Comparison of ENCODE assay signal across 21 cellular contexts in the genomic region with DNA sequence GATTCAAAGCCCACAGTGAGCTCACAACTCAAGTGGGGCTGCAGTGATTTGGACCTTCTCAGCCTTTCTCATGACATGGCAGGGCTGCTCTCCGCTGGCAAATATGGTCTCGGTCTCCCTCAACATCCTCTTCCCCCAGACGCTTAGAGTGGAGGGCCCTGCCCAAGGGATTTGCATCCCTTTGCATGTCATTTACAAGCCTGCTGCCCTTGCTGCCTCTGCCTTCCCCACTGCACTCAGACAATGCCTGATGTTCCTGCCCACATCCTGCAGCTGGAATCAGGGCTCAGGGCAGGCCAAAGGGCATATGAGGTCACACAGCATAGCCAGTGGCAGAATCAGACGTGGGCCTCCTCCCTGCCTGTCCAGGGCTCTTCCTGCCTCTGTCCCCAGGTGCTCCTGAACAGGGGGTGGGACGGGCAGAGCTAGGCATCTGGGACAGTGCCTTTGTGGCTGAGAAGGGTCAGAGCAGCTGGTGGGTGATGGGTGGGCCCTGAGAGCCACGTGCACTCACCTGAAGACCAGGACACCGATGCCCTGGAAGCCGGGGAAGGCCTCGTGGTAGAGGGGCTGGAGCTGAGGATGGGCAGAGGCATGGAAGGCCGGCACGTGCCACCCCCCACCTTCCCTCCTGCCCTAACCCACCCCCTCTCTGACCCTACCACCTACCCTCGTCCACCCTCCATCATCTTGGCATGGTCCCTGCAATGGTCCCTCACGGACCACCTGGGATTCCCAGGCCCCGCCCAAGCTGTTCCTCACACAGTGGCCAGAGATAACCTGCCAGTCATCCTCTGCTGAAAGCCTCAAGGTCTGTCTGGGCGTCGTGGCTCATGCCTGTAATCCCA. TPM values are rescaled to one million over a fixed set of nuclear protein-coding genes. Genes with fewer than 3 reads are reported as not detected.
DNase-seq lines count a peak whose midpoint lies in the region; ATAC-seq, FAIRE-seq and TF ChIP-seq lines count a peak whose summit lies in the region.
"Had no signal": no experiment of that assay in that cellular context is flagged by ENCODE, and none has a peak within 500 bp of the region (broad histone marks: within the 10 kb centered on the region; RNA-seq: fewer than 3 reads in every experiment).

No MANE protein-coding gene starts in this region.

- intact Hi-C loops in left cardiac atrium (cut with DNase I), result no loop called here
- intact Hi-C loops in kidney (cut with DNase I), result no loop called here
- intact Hi-C loops in mammary epithelial cell (cut with micrococcal nuclease), result no loop called here

- H4K20me1 ChIP-seq in mammary epithelial cell (ENCODE audit: insufficient read depth, low read length), result no peaks in the 10 kb centered on the region

- H3K4me3 ChIP-seq in right atrium auricular region (no peak overlapping the region), kidney (ENCODE audit: low read length in 2 of 2) (no peak overlapping the region), mammary epithelial cell (replicated peaks in 1 of 3; ENCODE audit: insufficient read depth in 1 of 3, low read depth in 2 of 3, low read length in 3 of 3) (no peak overlapping the region)
- H3K4me3 ChIP-seq: lung, upper lobe of left lung had no signal

- no peak overlapping the region for H3K27ac ChIP-seq in right atrium auricular region
- no peak overlapping the region for H3K27ac ChIP-seq in kidney (ENCODE audit: low read depth in 2 of 2, low read length in 2 of 2)
- H3K27ac ChIP-seq in mammary epithelial cell (ENCODE audit: insufficient read depth, low read depth, low read length), result no peak overlapping the region
- H3K27ac ChIP-seq: upper lobe of left lung had no signal

- H3K4me1 ChIP-seq in right atrium auricular region, result no peaks in the 10 kb centered on the region
- H3K4me1 ChIP-seq in kidney (ENCODE audit: control insufficient read depth in 1 of 2, insufficient read depth in 1 of 2, low read depth in 1 of 2, low read length in 2 of 2), result no peaks in the 10 kb centered on the region
- H3K4me1 ChIP-seq in mammary epithelial cell (ENCODE audit: insufficient read depth, low read length), result no peaks in the 10 kb centered on the region

- no peaks in the 10 kb centered on the region for H3K36me3 ChIP-seq in right atrium auricular region
- H3K36me3 ChIP-seq in kidney (ENCODE audit: control insufficient read depth in 1 of 2, insufficient read depth in 2 of 2, low read length in 2 of 2), result no peaks in the 10 kb centered on the region
- no peaks in the 10 kb centered on the region for H3K36me3 ChIP-seq in mammary epithelial cell (ENCODE audit: insufficient read depth, low read length)
- H3K36me3 ChIP-seq: upper lobe of left lung had no signal

- no peaks in the 10 kb centered on the region for H3K27me3 ChIP-seq in right atrium auricular region
- peaks cover 4% of the 10 kb centered on the region for H3K27me3 ChIP-seq in mammary epithelial cell (ENCODE audit: insufficient read depth, low read length)
- H3K27me3 ChIP-seq: upper lobe of left lung had no signal

- H2AFZ ChIP-seq in mammary epithelial cell (ENCODE audit: low read depth, low read length), result no peak overlapping the region

- in situ Hi-C loops in mammary epithelial cell (cut with MboI; ENCODE audit: low sequenced_read_pairs in 2 of 2), result loop anchor here in 1 of 2 donors (5.0 kb wide), 1 partner anchor 87 kb away; no protein-coding TSS in a partner anchor

- DNase-seq in left cardiac atrium, result peak; percentile 12
- DNase-seq in right atrium auricular region (ENCODE audit: low spot score), result no peak
- DNase-seq in RPMI8226, result peak; percentile 61
- peak; percentile 63 for DNase-seq in kidney
- DNase-seq in mammary epithelial cell, result no peak
- no peak for DNase-seq in AG08396 (ENCODE audit: low spot score)
- no peak for DNase-seq in Kasumi-1 (lab: John Stamatoyannopoulos, UW)
- no peak for DNase-seq in globus pallidus (ENCODE audit: low spot score)
- DNase-seq: ACHN; activated CD4-positive, CD25-positive, alpha-beta regulatory T cell treated with anti-CD3 and anti-CD28 coated beads, Interleukin-2, amount 50 U/mL, for 72 hours; activated naive CD4-positive, alpha-beta T cell treated with anti-CD3 and anti-CD28 coated beads for 36 hours; EL; NCI-H2081; NCI-H510A; stimulated activated naive CD8-positive, alpha-beta T cell treated with anti-CD3 and anti-CD28 coated beads, Interleukin-15, Interleukin-2, amounts not matched to agents 100 U/mL and 50 U/mL, for 24 hours; T-helper 9 cell; upper lobe of left lung had no signal

- WGBS in mammary epithelial cell (ENCODE audit: low coverage, missing lambda C conversion rate), result 89% methylated on average over 10 of the region's 16 CpGs

- no peak overlapping the region for H3K4me2 ChIP-seq in mammary epithelial cell (ENCODE audit: insufficient read depth, low read depth, low read length)

- TF ChIP-seq CTCF in right atrium auricular region (IDR thresholded peaks at IDR 0.05), result no peak
- TF ChIP-seq CTCF in kidney (IDR thresholded peaks at IDR 0.05; ENCODE audit: borderline replicate concordance, extremely low read depth, insufficient read depth), result no peak
- TF ChIP-seq CTCF in mammary epithelial cell (conservative IDR thresholded peaks at IDR 0.05 in 1 of 2, IDR thresholded peaks at IDR 0.05 in 1 of 2; ENCODE audit: extremely low read depth in 1 of 2, insufficient read depth in 1 of 2, low read depth in 1 of 2, low read length in 2 of 2), result no peak

- FAIRE-seq in kidney (lab: Jason Lieb, UNC), result no peak
- FAIRE-seq: colon had no signal

- CTCF ChIA-PET in mammary epithelial cell (lab: Charles Lee; ENCODE audit: low non-redundant PET), result no interaction called here

- no peak overlapping the region for H3K9ac ChIP-seq in kidney (ENCODE audit: low read length in 2 of 2)
- H3K9ac ChIP-seq in mammary epithelial cell (ENCODE audit: insufficient read depth, low read length), result no peak overlapping the region

- no TSS peak for BruUV-seq in mammary epithelial cell (replicated peaks; lab: Mats Ljungman, UMichigan)

- ATAC-seq in left cardiac atrium, result no peak
- ATAC-seq: naive thymus-derived CD4-positive, alpha-beta T cell; stimulated activated naive CD8-positive, alpha-beta T cell treated with anti-CD3 and anti-CD28 coated beads, Interleukin-15, Interleukin-2, amounts not matched to agents 100 U/mL and 50 U/mL, for 24 hours had no signal

- dilution Hi-C loops in mammary epithelial cell (cut with HindIII; ENCODE audit: low sequenced_read_pairs), result no loop called here

- no peaks in the 10 kb centered on the region for H3K79me2 ChIP-seq in mammary epithelial cell (ENCODE audit: insufficient read depth, low read length)

- H3K9me3 ChIP-seq in right atrium auricular region (no peaks in the 10 kb centered on the region), kidney (ENCODE audit: control insufficient read depth in 1 of 2, low read length in 2 of 2) (no peaks in the 10 kb centered on the region), mammary epithelial cell (replicated peaks; ENCODE audit: insufficient read depth, low read length) (no peaks in the 10 kb centered on the region)
- H3K9me3 ChIP-seq: upper lobe of left lung had no signal

RNA-seq across cellular contexts. Expression of a gene that starts 27.4 kb away (rescaled TPM):
- not detected for total RNA-seq in left cardiac atrium
- total RNA-seq in right atrium auricular region, result not detected
- total RNA-seq in kidney, result not detected
- polyA plus RNA-seq in kidney (ENCODE audit: insufficient read depth, low read depth, low replicate concordance), result not detected
- total RNA-seq in mammary epithelial cell, result not detected
- polyA plus RNA-seq in mammary epithelial cell, result not detected
- not detected for polyA minus RNA-seq in mammary epithelial cell
- total RNA-seq: CD8-positive, alpha-beta memory T cell; lung; naive thymus-derived CD4-positive, alpha-beta T cell; upper lobe of left lung had no signal
- polyA plus RNA-seq: CD8-positive, alpha-beta memory T cell; naive thymus-derived CD4-positive, alpha-beta T cell had no signal

RNA-seq across cellular contexts. Expression of a gene that starts 29.1 kb away (rescaled TPM):
- total RNA-seq in left cardiac atrium, result 10 to 100 TPM in 1 of 2 donors, 1 to 10 TPM in 1; 9.0 to 14.2 TPM
- total RNA-seq in right atrium auricular region, result 10 to 100 TPM in 1 of 2 donors, 1 to 10 TPM in 1; 5.9 to 16.4 TPM
- 32.7 TPM for total RNA-seq in kidney
- polyA plus RNA-seq in kidney (ENCODE audit: insufficient read depth, low read depth, low replicate concordance), result 5.7 TPM
- total RNA-seq in mammary epithelial cell, result 10 to 100 TPM in 1 of 2 donors, 1 to 10 TPM in 1; 3.8 to 22.8 TPM
- polyA plus RNA-seq in mammary epithelial cell, result 9.0 TPM
- polyA minus RNA-seq in mammary epithelial cell, result 31.5 TPM

RNA-seq across cellular contexts. Expression of a gene that starts 51.9 kb away (rescaled TPM):
- total RNA-seq in left cardiac atrium (not detected), right atrium auricular region (not detected), kidney (not detected), mammary epithelial cell (not detected)
- polyA plus RNA-seq in kidney (ENCODE audit: insufficient read depth, low read depth, low replicate concordance) (not detected), mammary epithelial cell (not detected)
- not detected for polyA minus RNA-seq in mammary epithelial cell
- total RNA-seq: activated naive CD4-positive, alpha-beta T cell treated with anti-CD3 and anti-CD28 coated beads for 36 hours; CD8-positive, alpha-beta memory T cell had no signal
- polyA plus RNA-seq: CD8-positive, alpha-beta memory T cell; lung; naive thymus-derived CD4-positive, alpha-beta T cell had no signal

Comparison
In these comparisons a context has a peak if more than half of its experiments do, and no peak if none do; other contexts are left out.
1. DNase-seq: peak in left cardiac atrium (single experiment), RPMI8226 (single experiment) and kidney (single experiment); none in right atrium auricular region (single experiment), mammary epithelial cell (single experiment), AG08396 (single experiment), Kasumi-1 (0 of 2) and globus pallidus (single experiment).